In the genomic region with DNA sequence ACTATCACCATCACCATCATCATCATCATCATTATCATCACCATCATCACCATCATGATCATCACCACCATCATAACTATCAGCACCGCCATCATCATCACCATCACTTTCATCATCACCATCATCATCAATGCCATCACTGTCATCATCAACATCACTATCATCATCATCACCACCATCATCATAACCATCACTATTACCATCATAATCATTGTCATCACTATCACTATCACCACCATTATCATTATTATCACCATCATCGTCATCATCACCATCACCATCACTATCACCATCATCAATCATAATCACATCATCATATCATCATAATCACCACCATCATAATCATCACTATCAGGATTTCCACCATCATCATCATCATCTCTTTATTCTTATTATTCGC, we compare ENCODE assay signal across 21 cellular contexts. TPM values are rescaled to one million over a fixed set of nuclear protein-coding genes. Genes with fewer than 3 reads are reported as not detected.
DNase-seq lines count a peak whose midpoint lies in the region; ATAC-seq, FAIRE-seq and TF ChIP-seq lines count a peak whose summit lies in the region.
"Had no signal": no experiment of that assay in that cellular context is flagged by ENCODE, and none has a peak within 500 bp of the region (broad histone marks: within the 10 kb centered on the region; RNA-seq: fewer than 3 reads in every experiment).

No MANE protein-coding gene starts in this region.

- H3K27ac Mint-ChIP-seq in activated CD4-positive, alpha-beta memory T cell treated with anti-CD3 and anti-CD28 coated beads, Interleukin-2, amount 10 ng/mL, durations not matched to agents 7 days and 5 days: no peak overlapping the region
- H3K27ac Mint-ChIP-seq: B cell; CD4-positive, alpha-beta T cell; CD8-positive, alpha-beta T cell had no signal

- DNase-seq in HepG2 (ENCODE audit: low spot score): no peak
- DNase-seq in right lobe of liver: no peak
- DNase-seq in K562 (ENCODE audit: extremely low read depth in 1 of 4, low spot score in 3 of 4): no peak
- DNase-seq in prostate gland (ENCODE audit: low spot score): no peak
- no peak for DNase-seq in activated CD4-positive, alpha-beta memory T cell treated with anti-CD3 and anti-CD28 coated beads, Interleukin-2, amount 10 ng/mL, durations not matched to agents 7 days and 5 days
- DNase-seq: AML-193; Caco-2; Calu3; CD4-positive, alpha-beta T cell; CD8-positive, alpha-beta T cell; DMS79 treated with DMSO at 0.1 percent for 48 hours; GF-D8 had no signal

- H3K4me3 ChIP-seq in HepG2 (replicated peaks in 1 of 3; ENCODE audit: insufficient read depth in 1 of 3, low read depth in 2 of 3, low read length in 3 of 3) (no peak overlapping the region), right lobe of liver (no peak overlapping the region), K562 (no peak overlapping the region), prostate gland (no peak overlapping the region)
- H3K4me3 ChIP-seq: A549; BLaER1 treated with 17β-estradiol and CSF1 and Interleukin-3, amounts not matched to agents 10 nM and 100 nM had no signal

- H3K79me2 ChIP-seq in HepG2 (ENCODE audit: insufficient read depth, low read length): no peaks in the 10 kb centered on the region
- no peaks in the 10 kb centered on the region for H3K79me2 ChIP-seq in K562 (ENCODE audit: control insufficient read depth, insufficient read depth, low read length)

- no peaks in the 10 kb centered on the region for H3K9me3 ChIP-seq in HepG2 (ENCODE audit: low read length)
- no peaks in the 10 kb centered on the region for H3K9me3 ChIP-seq in right lobe of liver
- H3K9me3 ChIP-seq in K562 (replicated peaks; ENCODE audit: control insufficient read depth, insufficient read depth, low read depth, low read length): peaks cover 9% of the 10 kb centered on the region
- H3K9me3 ChIP-seq in prostate gland: no peaks in the 10 kb centered on the region
- H3K9me3 ChIP-seq: A549, Caco-2 had no signal

- H3K36me3 ChIP-seq in HepG2 (replicated peaks in 1 of 2; ENCODE audit: control insufficient read depth in 1 of 2, insufficient read depth in 2 of 2, low read length in 2 of 2) (no peaks in the 10 kb centered on the region), right lobe of liver (no peaks in the 10 kb centered on the region), K562 (ENCODE audit: control insufficient read depth, insufficient read depth, low read length) (no peaks in the 10 kb centered on the region), prostate gland (no peaks in the 10 kb centered on the region)

- in situ Hi-C loops in HepG2 (cut with HindIII; ENCODE audit: extremely low pct_ligation_motif_present, low pct_unique_long_range_greater_than_20kb) (no loop called here), K562 (cut with MboI) (no loop called here)

- TF ChIP-seq POLR2A in HepG2 (IDR thresholded peaks at IDR 0.05; ENCODE audit: insufficient read depth in 1 of 2, low read depth in 2 of 2, low read length in 2 of 2) (no peak), right lobe of liver (IDR thresholded peaks at IDR 0.05) (no peak), K562 (conservative IDR thresholded peaks at IDR 0.05) (no peak), prostate gland (IDR thresholded peaks at IDR 0.05) (no peak)

- H4K20me1 ChIP-seq in HepG2 (ENCODE audit: insufficient read depth, low read length) (no peaks in the 10 kb centered on the region), K562 (replicated peaks; ENCODE audit: control insufficient read depth, insufficient read depth, low read length) (no peaks in the 10 kb centered on the region)
- H4K20me1 ChIP-seq: BLaER1 treated with 17β-estradiol and CSF1 and Interleukin-3, amounts not matched to agents 10 nM and 100 nM had no signal

- no peak overlapping the region for H3K9ac ChIP-seq in HepG2 (ENCODE audit: insufficient read depth, low read depth, low read length)
- H3K9ac ChIP-seq in K562 (ENCODE audit: insufficient read depth in 1 of 2, low read depth in 2 of 2, low read length in 2 of 2): no peak overlapping the region
- H3K9ac ChIP-seq: BLaER1 treated with 17β-estradiol and CSF1 and Interleukin-3, amounts not matched to agents 10 nM and 100 nM had no signal

- ATAC-seq in HepG2 (no peak), right lobe of liver (no peak), K562 (no peak)
- ATAC-seq: A549; CD8-positive, alpha-beta T cell had no signal

- H3K9me3 Mint-ChIP-seq in activated CD4-positive, alpha-beta memory T cell treated with anti-CD3 and anti-CD28 coated beads, Interleukin-2, amount 10 ng/mL, durations not matched to agents 7 days and 5 days: peaks cover 5% of the 10 kb centered on the region
- H3K9me3 Mint-ChIP-seq: CD8-positive, alpha-beta T cell had no signal

- H3K4me1 Mint-ChIP-seq in activated CD4-positive, alpha-beta memory T cell treated with anti-CD3 and anti-CD28 coated beads, Interleukin-2, amount 10 ng/mL, durations not matched to agents 7 days and 5 days: no peaks in the 10 kb centered on the region

- H2AFZ ChIP-seq in HepG2 (ENCODE audit: low read length): no peak overlapping the region
- H2AFZ ChIP-seq in K562 (ENCODE audit: low read depth, low read length): no peak overlapping the region

- FAIRE-seq in HepG2 (lab: Jason Lieb, UNC) (no peak), K562 (lab: Jason Lieb, UNC) (no peak)
- FAIRE-seq: A549, D721Med, G401.6, GM12891, GM19239 had no signal

- no peak overlapping the region for H3K4me2 ChIP-seq in HepG2 (ENCODE audit: low read depth, low read length)
- H3K4me2 ChIP-seq in K562 (ENCODE audit: insufficient read depth, low read length): no peak overlapping the region
- H3K4me2 ChIP-seq: A549; BLaER1 treated with 17β-estradiol and CSF1 and Interleukin-3, amounts not matched to agents 10 nM and 100 nM had no signal

- no peaks in the 10 kb centered on the region for H3K4me1 ChIP-seq in HepG2 (ENCODE audit: insufficient read depth, low read length)
- H3K4me1 ChIP-seq in right lobe of liver: no peaks in the 10 kb centered on the region
- peaks cover 6 to 21% of the 10 kb centered on the region in 2 experiments; a peak in 4 of 5 replicates for H3K4me1 ChIP-seq in K562 (replicated peaks in 1 of 2; ENCODE audit: control insufficient read depth in 2 of 2, insufficient read depth in 2 of 2, low read length in 2 of 2)
- H3K4me1 ChIP-seq in prostate gland (replicated peaks): no peaks in the 10 kb centered on the region
- H3K4me1 ChIP-seq: Caco-2 had no signal

- H3K27ac ChIP-seq in HepG2 (ENCODE audit: extremely low read length, insufficient read depth, low read length) (no peak overlapping the region), right lobe of liver (no peak overlapping the region), K562 (ENCODE audit: extremely low read depth, low read depth, low read length) (no peak overlapping the region), prostate gland (no peak overlapping the region)
- H3K27ac ChIP-seq: 22Rv1; A549; BLaER1 treated with 17β-estradiol and CSF1 and Interleukin-3, amounts not matched to agents 10 nM and 100 nM; C4-2B had no signal

- POLR2A ChIA-PET in HepG2 (lab: Yijun Ruan, JAX): no interaction called here
- POLR2A ChIA-PET in K562 (lab: Yijun Ruan, JAX): interaction anchor here (0.6 kb wide), 1 partner anchor 561 kb away, joined by 4 read pairs; no protein-coding TSS in a partner anchor
- POLR2A ChIA-PET in activated CD4-positive, alpha-beta memory T cell treated with anti-CD3 and anti-CD28 coated beads, Interleukin-2, amount 10 ng/mL, durations not matched to agents 7 days and 5 days (lab: Charles Lee): no interaction called here

- H3K27me3 ChIP-seq in HepG2 (ENCODE audit: control insufficient read depth in 1 of 2, insufficient read depth in 2 of 2, low read length in 2 of 2) (peaks cover 2 to 12% of the 10 kb centered on the region in 2 experiments; a peak in 3 of 5 replicates), right lobe of liver (no peaks in the 10 kb centered on the region), K562 (ENCODE audit: control insufficient read depth in 2 of 2, insufficient read depth in 2 of 2, low read length in 2 of 2) (peaks cover 3 to 34% of the 10 kb centered on the region in 2 experiments; a peak in 4 of 5 replicates), prostate gland (replicated peaks; ENCODE audit: insufficient read depth) (no peaks in the 10 kb centered on the region)
- H3K27me3 ChIP-seq: BLaER1 treated with 17β-estradiol and CSF1 and Interleukin-3, amounts not matched to agents 10 nM and 100 nM had no signal

- H3K9me1 ChIP-seq in K562 (ENCODE audit: control insufficient read depth, insufficient read depth, low read length): no peaks in the 10 kb centered on the region

- no peak overlapping the region for H3K4me3 Mint-ChIP-seq in activated CD4-positive, alpha-beta memory T cell treated with anti-CD3 and anti-CD28 coated beads, Interleukin-2, amount 10 ng/mL, durations not matched to agents 7 days and 5 days
- H3K4me3 Mint-ChIP-seq: B cell; CD4-positive, alpha-beta T cell; CD8-positive, alpha-beta T cell had no signal

- TF ChIP-seq CTCF in HepG2 (CRISPR knock-in tag; IDR thresholded peaks at IDR 0.05) (no peak), right lobe of liver (IDR thresholded peaks at IDR 0.05) (no peak), K562 (IDR thresholded peaks at IDR 0.05 in 2 of 3, conservative IDR thresholded peaks at IDR 0.05 in 1 of 3; ENCODE audit: insufficient read depth in 2 of 3, low read depth in 1 of 3, low read length in 3 of 3) (no peak), prostate gland (IDR thresholded peaks at IDR 0.05) (no peak)

- CTCF ChIA-PET in HepG2 (lab: Yijun Ruan, JAX; ENCODE audit: low intra/inter-chr PET ratio, low total read pairs) (no interaction called here), K562 (lab: Yijun Ruan, JAX; ENCODE audit: low intra/inter-chr PET ratio) (no interaction called here)
- CTCF ChIA-PET in activated CD4-positive, alpha-beta memory T cell treated with anti-CD3 and anti-CD28 coated beads, Interleukin-2, amount 10 ng/mL, durations not matched to agents 7 days and 5 days (lab: Charles Lee): no interaction called here

- no peak for TF ChIP-seq EP300 in HepG2 (IDR thresholded peaks at IDR 0.05; ENCODE audit: low read depth in 2 of 2, low read length in 2 of 2)
- TF ChIP-seq EP300 in HepG2 (CRISPR knock-in tag; IDR thresholded peaks at IDR 0.05; ENCODE audit: borderline replicate concordance): no peak
- no peak for TF ChIP-seq EP300 in K562 (IDR thresholded peaks at IDR 0.05; ENCODE audit: low read length)

- peaks cover 7% of the 10 kb centered on the region for H3K27me3 Mint-ChIP-seq in activated CD4-positive, alpha-beta memory T cell treated with anti-CD3 and anti-CD28 coated beads, Interleukin-2, amount 10 ng/mL, durations not matched to agents 7 days and 5 days

- BruUV-seq in HepG2 (replicated peaks; lab: Mats Ljungman, UMichigan): no TSS peak
- no TSS peak for BruUV-seq in K562 (replicated peaks; lab: Mats Ljungman, UMichigan)

- 53% methylated on average over 3 of the region's 3 CpGs for WGBS in HepG2 (ENCODE audit: low lambda C conversion rate)
- WGBS in right lobe of liver (ENCODE audit: insufficient coverage, low coverage, low lambda C conversion rate, missing lambda C conversion rate): 88% methylated on average over 3 of the region's 3 CpGs
- WGBS in K562 (ENCODE audit: insufficient coverage, low coverage, missing lambda C conversion rate): 42% methylated on average over 3 of the region's 3 CpGs
- WGBS in prostate gland: 96% methylated on average over 3 of the region's 3 CpGs

- H3K36me3 Mint-ChIP-seq in activated CD4-positive, alpha-beta memory T cell treated with anti-CD3 and anti-CD28 coated beads, Interleukin-2, amount 10 ng/mL, durations not matched to agents 7 days and 5 days (ENCODE audit: low read depth): peaks cover 5% of the 10 kb centered on the region
- H3K36me3 Mint-ChIP-seq: CD8-positive, alpha-beta T cell had no signal

- intact Hi-C loops in HepG2 (cut with micrococcal nuclease; ENCODE audit: unreplicated experiment): no loop called here
- intact Hi-C loops in right lobe of liver (cut with DNase I): no loop called here
- intact Hi-C loops in K562 (cut with micrococcal nuclease): no loop called here
- intact Hi-C loops in prostate gland (cut with DNase I): no loop called here

- TF ChIP-seq RAD21 in HepG2 (CRISPR knock-in tag; IDR thresholded peaks at IDR 0.05): no peak
- no peak for TF ChIP-seq RAD21 in K562 (CRISPR knock-in tag; conservative IDR thresholded peaks at IDR 0.05 in 1 of 2, IDR thresholded peaks at IDR 0.05 in 1 of 2)

RNA-seq across cellular contexts. Expression of a gene that starts 20.6 kb away (rescaled TPM):
- 0.11 and 0.20 TPM in 2 replicates for total RNA-seq in HepG2 (2016; rRNA removed; fragmentation: Illumina TruSeq; extraction: Trizol)
- total RNA-seq in HepG2 (2016; cell fraction: cytosol; rRNA removed; fragmentation: Illumina TruSeq; extraction: Trizol; ENCODE audit: low read depth): 0.26 TPM in 1 of 2 replicates, not detected in the other
- total RNA-seq in HepG2 (2016; cell fraction: insoluble cytoplasmic fraction; rRNA removed; fragmentation: Illumina TruSeq; extraction: Trizol): 0.09 and 0.13 TPM in 2 replicates
- total RNA-seq in HepG2 (2016; cell fraction: membrane; rRNA removed; fragmentation: Illumina TruSeq; extraction: Trizol): 0.09 and 0.48 TPM in 2 replicates
- not detected in 2 replicates for total RNA-seq in HepG2 (2016; cell fraction: nucleus; rRNA removed; fragmentation: Illumina TruSeq; extraction: Trizol)
- 0.07 and 0.16 TPM in 2 replicates for polyA plus RNA-seq in HepG2 (2011; rRNA removed)
- 0.10 and 0.17 TPM in 2 replicates for polyA plus RNA-seq in HepG2 (2011; cell fraction: cytosol; rRNA removed)
- polyA plus RNA-seq in HepG2 (2011; cell fraction: nucleus; rRNA removed): 0.10 and 0.23 TPM in 2 replicates
- polyA plus RNA-seq in HepG2 (2012): 0.08 and 0.17 TPM in 2 replicates
- 0.03 TPM in 1 of 2 replicates, not detected in the other for polyA plus RNA-seq in HepG2 (2016; cell fraction: cytosol; fragmentation: Illumina TruSeq; extraction: Trizol; ENCODE audit: low read depth)
- 0.10 TPM in 1 of 2 replicates, not detected in the other for polyA plus RNA-seq in HepG2 (2016; cell fraction: insoluble cytoplasmic fraction; fragmentation: Illumina TruSeq; extraction: Trizol; ENCODE audit: low read depth)
- polyA plus RNA-seq in HepG2 (2016; cell fraction: membrane; fragmentation: Illumina TruSeq; extraction: Trizol; ENCODE audit: low read depth): 0.13 TPM in 1 of 2 replicates, not detected in the other
- 0.25 TPM in 1 of 2 replicates, not detected in the other for polyA plus RNA-seq in HepG2 (2016; cell fraction: nucleus; fragmentation: Illumina TruSeq; extraction: Trizol; ENCODE audit: insufficient read depth, low read depth)
- polyA minus RNA-seq in HepG2 (2011; rRNA and poly(A)+ RNA removed; ENCODE audit: low replicate concordance): 0.60 and 64.4 TPM in 2 replicates
- polyA minus RNA-seq in HepG2 (2011; cell fraction: cytosol; rRNA and poly(A)+ RNA removed): 0.30 and 0.35 TPM in 2 replicates
- polyA minus RNA-seq in HepG2 (2011; cell fraction: nucleus; rRNA and poly(A)+ RNA removed): 0.25 and 0.52 TPM in 2 replicates
- 100 to 1,000 TPM; 130 to 625 (median 205) TPM for total RNA-seq in right lobe of liver
- total RNA-seq in K562 (2011; cell fraction: chromatin; rRNA removed; ENCODE audit: low replicate concordance): 622 and 799 TPM in 2 replicates
- total RNA-seq in K562 (2011; cell fraction: nucleolus; rRNA removed): 847 and 892 TPM in 2 replicates
- total RNA-seq in K562 (2011; cell fraction: nucleoplasm; rRNA removed): 1,016 and 1,247 TPM in 2 replicates
- total RNA-seq in K562 (2014; rRNA removed): 294 and 361 TPM in 2 replicates
- total RNA-seq in K562 (2014; rRNA removed; fragmentation: Illumina TruSeq; extraction: Trizol): 236 and 238 TPM in 2 replicates
- 173 and 188 TPM in 2 replicates for total RNA-seq in K562 (2015; rRNA removed; fragmentation: Illumina TruSeq; extraction: Trizol)
- 254 and 296 TPM in 2 replicates for total RNA-seq in K562 (2021)
- polyA plus RNA-seq in K562 (2011; rRNA removed): 625 and 787 TPM in 2 replicates
- 709 and 1,098 TPM in 2 replicates for polyA plus RNA-seq in K562 (2011; cell fraction: cytosol; rRNA removed)
- polyA plus RNA-seq in K562 (2011; cell fraction: nucleus; rRNA removed): 446 and 453 TPM in 2 replicates
- 116 and 259 TPM in 2 replicates for polyA plus RNA-seq in K562 (2012)
- polyA plus RNA-seq in K562 (2014; fragmentation: Illumina TruSeq; extraction: Trizol): 188 and 224 TPM in 2 replicates
- polyA plus RNA-seq in K562 (2014; fragmentation: Nextera tagmentation; extraction: Ambion mirVana): 10 to 100 TPM; 57.1 to 69.2 TPM
- 250 and 268 TPM in 2 replicates for polyA plus RNA-seq in K562 (2014; rRNA removed)
- polyA minus RNA-seq in K562 (2011; rRNA and poly(A)+ RNA removed): 551 and 619 TPM in 2 replicates
- 392 and 408 TPM in 2 replicates for polyA minus RNA-seq in K562 (2011; cell fraction: cytosol; rRNA and poly(A)+ RNA removed)
- polyA minus RNA-seq in K562 (2011; cell fraction: nucleus; rRNA and poly(A)+ RNA removed): 329 and 473 TPM in 2 replicates
- total RNA-seq in prostate gland: 100 to 1,000 TPM in 1 of 2 donors, 10 to 100 TPM in 1; 60.5 to 112 TPM
- total RNA-seq in activated CD4-positive, alpha-beta memory T cell treated with anti-CD3 and anti-CD28 coated beads, Interleukin-2, amount 10 ng/mL, durations not matched to agents 7 days and 5 days: 100 to 1,000 TPM; 276 to 283 TPM

Comparison
In these comparisons a context has a peak if more than half of its experiments do, and no peak if none do; other contexts are left out.
1. RNA of a gene that starts 20.6 kb away (total RNA-seq): 276 to 283 TPM in activated CD4-positive, alpha-beta memory T cell treated with anti-CD3 and anti-CD28 coated beads, Interleukin-2, amount 10 ng/mL, durations not matched to agents 7 days and 5 days, 173 to 1,247 TPM in K562, 130 to 625 TPM in right lobe of liver and 60.5 to 112 TPM in prostate gland; 0.09 to 0.48 TPM in HepG2; every median in the first group is over 10 times any median in the second.